ENCODE assay signal across 22 cellular contexts in the genomic region with DNA sequence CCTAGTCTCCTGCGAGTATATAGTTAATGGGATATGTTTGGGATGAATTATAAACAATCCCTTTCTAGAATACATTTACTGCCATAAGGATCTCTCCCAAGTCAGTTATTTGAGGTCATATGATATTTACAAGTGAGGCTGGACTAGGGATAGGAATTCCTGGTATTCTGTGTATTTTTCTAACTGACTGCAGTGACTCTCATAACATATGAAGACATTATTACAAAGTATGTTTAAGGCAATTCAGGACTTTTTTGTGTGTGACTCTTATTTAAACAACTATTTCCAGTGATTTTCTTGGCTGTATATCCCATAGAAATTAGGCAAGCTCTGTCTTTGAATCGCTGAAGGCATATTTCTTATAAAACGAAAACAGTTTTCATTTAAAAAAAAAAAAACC. TPM values are rescaled to one million over a fixed set of nuclear protein-coding genes. Genes with fewer than 3 reads are reported as not detected.
DNase-seq lines count a peak whose midpoint lies in the region; FAIRE-seq and TF ChIP-seq lines count a peak whose summit lies in the region.
"Had no signal": no experiment of that assay in that cellular context is flagged by ENCODE, and none has a peak within 500 bp of the region (broad histone marks: within the 10 kb centered on the region; RNA-seq: fewer than 3 reads in every experiment).

No MANE protein-coding gene starts in this region.

- peak overlapping the region; percentile 69 for H3K4me2 ChIP-seq in smooth muscle cell

- TF ChIP-seq CTCF in brain microvascular endothelial cell (IDR thresholded peaks at IDR 0.05; ENCODE audit: low read depth, low read length, missing control alignments) (no peak), smooth muscle cell (IDR thresholded peaks at IDR 0.05; ENCODE audit: borderline replicate concordance, insufficient read depth, poor library complexity, severe bottlenecking) (no peak)

- peak overlapping the region; percentile 70 for H3K27ac ChIP-seq in brain microvascular endothelial cell
- peak overlapping the region; percentile 93 for H3K27ac ChIP-seq in smooth muscle cell (ENCODE audit: low read depth)
- H3K27ac ChIP-seq: tibial artery had no signal

- whole genome bisulfite sequencing in smooth muscle cell (ENCODE audit: low lambda C conversion rate), result 78% methylated on average over 3 of the region's 3 CpGs

- in situ Hi-C loops in brain microvascular endothelial cell (cut with HindIII; ENCODE audit: low pct_ligation_motif_present, low sequenced_read_pairs), result no loop called here

- no peaks in the 10 kb centered on the region for H4K20me1 ChIP-seq in smooth muscle cell (ENCODE audit: low read depth)

- H3F3A ChIP-seq in smooth muscle cell (ENCODE audit: low read depth), result no peaks in the 10 kb centered on the region

- H3K4me1 ChIP-seq in smooth muscle cell (ENCODE audit: low read depth), result peaks cover 8% of the 10 kb centered on the region

- no peaks in the 10 kb centered on the region for H3K79me2 ChIP-seq in smooth muscle cell (ENCODE audit: low read depth)

- FAIRE-seq in HTR-8/SVneo (lab: Jason Lieb, UNC), result no peak
- FAIRE-seq: islet of Langerhans had no signal

- H2AFZ ChIP-seq in smooth muscle cell (ENCODE audit: low read depth), result no peak overlapping the region

- H3K9ac ChIP-seq in smooth muscle cell (ENCODE audit: low read depth), result peak overlapping the region; percentile 59

- H3K36me3 ChIP-seq in brain microvascular endothelial cell (replicated peaks), result no peaks in the 10 kb centered on the region
- H3K36me3 ChIP-seq in smooth muscle cell (ENCODE audit: low read depth), result no peaks in the 10 kb centered on the region
- H3K36me3 ChIP-seq: tibial artery had no signal

- DNase-seq in GM03348 (ENCODE audit: low spot score) (peak; percentile 13), brain microvascular endothelial cell (no peak), hepatic stellate cell (ENCODE audit: low spot score) (peak; percentile 38), smooth muscle cell (lab: John Stamatoyannopoulos, UW; ENCODE audit: unreplicated experiment) (no peak), HTR-8/SVneo (ENCODE audit: insufficient read length, low spot score) (no peak), DMS114 treated with DMSO at 0.1 percent for 48 hours (lab: John Stamatoyannopoulos, UW; ENCODE audit: unreplicated experiment) (no peak), 8988T (no peak), DMS153 treated with DMSO at 0.1 percent for 48 hours (lab: John Stamatoyannopoulos, UW; ENCODE audit: unreplicated experiment) (no peak)
- DNase-seq: activated B cell treated with CpG ODN at 0.5 μM for 24 hours; activated CD4-positive, alpha-beta memory T cell treated with anti-CD3 and anti-CD28 coated beads, Interleukin-2, amount 10 ng/mL, durations not matched to agents 7 days and 5 days; activated naive CD4-positive, alpha-beta T cell; activated T-cell treated with anti-CD3 and anti-CD28 coated beads, Interleukin-2, amount 50 U/mL, for 24 hours; amygdala; effector memory CD4-positive, alpha-beta T cell; hippocampal formation; NCI-H1417 treated with DMSO at 0.1 percent for 48 hours; NCI-H2107; NCI-H510A treated with DMSO at 0.1 percent for 48 hours; occipital lobe; tibial artery had no signal

- no peaks in the 10 kb centered on the region for H3K27me3 ChIP-seq in brain microvascular endothelial cell (replicated peaks)
- no peaks in the 10 kb centered on the region for H3K27me3 ChIP-seq in smooth muscle cell (ENCODE audit: low read depth)
- H3K27me3 ChIP-seq: tibial artery had no signal

- H3K4me3 ChIP-seq in brain microvascular endothelial cell (ENCODE audit: low read depth, low read length) (no peak overlapping the region), smooth muscle cell (no peak overlapping the region)
- H3K4me3 ChIP-seq: lung, tibial artery had no signal

- H3K9me3 ChIP-seq in smooth muscle cell (replicated peaks; ENCODE audit: low read depth), result no peaks in the 10 kb centered on the region
- H3K9me3 ChIP-seq: tibial artery had no signal

RNA-seq across cellular contexts. Expression of a gene that starts 18.4 kb away (rescaled TPM):
- 33.8 and 40.3 TPM in 2 replicates for total RNA-seq in smooth muscle cell
- 32.2 and 45.1 TPM in 2 replicates for polyA plus RNA-seq in smooth muscle cell

Comparison
In these comparisons a context has a peak if more than half of its experiments do, and no peak if none do; other contexts are left out.
1. DNase-seq: peak in GM03348 (single experiment) and hepatic stellate cell (single experiment); none in brain microvascular endothelial cell (single experiment), smooth muscle cell (single experiment), HTR-8/SVneo (single experiment), DMS114 treated with DMSO at 0.1 percent for 48 hours (single experiment), 8988T (single experiment) and DMS153 treated with DMSO at 0.1 percent for 48 hours (single experiment).